7 cellular contexts compared by ENCODE assay signal in the genomic region with DNA sequence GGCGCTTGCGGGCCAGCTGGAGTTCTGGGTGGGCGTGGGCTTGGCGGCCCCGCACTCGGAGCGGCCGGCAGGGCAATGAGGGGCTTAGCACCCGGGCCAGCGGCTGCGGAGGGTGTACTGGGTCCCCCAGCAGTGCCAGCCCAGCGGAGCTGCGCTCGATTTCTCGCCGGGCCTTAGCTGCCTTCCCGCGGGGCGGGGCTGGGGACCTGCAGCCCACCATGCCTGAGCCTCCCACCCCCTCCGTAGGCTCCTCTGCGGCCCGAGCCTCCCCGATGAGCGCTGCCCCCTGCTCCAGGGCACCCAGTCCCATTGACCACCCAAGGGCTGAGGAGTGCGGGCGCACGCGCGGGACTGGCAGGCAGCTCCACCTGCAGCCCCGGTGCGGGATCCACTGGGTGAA.
DNase-seq lines count a peak whose midpoint lies in the region; ATAC-seq and TF ChIP-seq lines count a peak whose summit lies in the region.
"Not testable (repeated sequence)": the region's sequence is repeated elsewhere in the genome, so short reads cannot be mapped to it uniquely, and the experiment has no call there.

No MANE protein-coding gene starts in this region.

- intact Hi-C loops in left ventricle myocardium superior (cut with micrococcal nuclease); right lobe of liver (cut with DNase I): not testable (repeated sequence)
- intact Hi-C loops in posterior vena cava (cut with DNase I) = loop anchor here in 1 of 2 donors (5.0 kb wide), 1 partner anchor 1109 kb away; no protein-coding TSS in a partner anchor

- not testable (repeated sequence) for ATAC-seq in left ventricle myocardium superior, right lobe of liver

- DNase-seq in ELF-1 (ENCODE audit: low read depth, low spot score) (peak; percentile 69), NCI-H2227 (lab: John Stamatoyannopoulos, UW; ENCODE audit: unreplicated experiment) (peak; percentile 71), activated gamma-delta T cell (lab: John Stamatoyannopoulos, UW) (peak; percentile 9), chondrocyte (ENCODE audit: low spot score) (peak; percentile 81), left ventricle myocardium superior (peak; percentile 23), right lobe of liver (peak in 2 of 3 donors; percentile 15 to 47), posterior vena cava (ENCODE audit: low spot score) (peak; percentile 78)

- H3K27me3 ChIP-seq in right lobe of liver = not testable (repeated sequence)

- not testable (repeated sequence) for TF ChIP-seq CTCF in chondrocyte (IDR thresholded peaks at IDR 0.05); right lobe of liver (IDR thresholded peaks at IDR 0.05)

- H3K4me3 ChIP-seq in right lobe of liver = not testable (repeated sequence)

- TF ChIP-seq POLR2A in right lobe of liver (IDR thresholded peaks at IDR 0.05) = not testable (repeated sequence)

- H3K27me3 Mint-ChIP-seq in chondrocyte (ENCODE audit: low read depth) = not testable (repeated sequence)

- H3K4me1 ChIP-seq in right lobe of liver = not testable (repeated sequence)

- not testable (repeated sequence) for H3K4me1 Mint-ChIP-seq in chondrocyte (ENCODE audit: low read depth)

- H3K27ac ChIP-seq in right lobe of liver = not testable (repeated sequence)

- not testable (repeated sequence) for H3K36me3 ChIP-seq in right lobe of liver

- not testable (repeated sequence) for H3K9me3 Mint-ChIP-seq in chondrocyte (ENCODE audit: low read depth)

- not testable (repeated sequence) for H3K36me3 Mint-ChIP-seq in chondrocyte (ENCODE audit: low read depth)

- WGBS in right lobe of liver (ENCODE audit: insufficient coverage, low coverage, low lambda C conversion rate, missing lambda C conversion rate) = 100% methylated on average over 4 of the region's 31 CpGs

- H3K4me3 Mint-ChIP-seq in chondrocyte (ENCODE audit: unreplicated experiment) = not testable (repeated sequence)

- H3K27ac Mint-ChIP-seq in chondrocyte (ENCODE audit: unreplicated experiment) = not testable (repeated sequence)

- H3K9me3 ChIP-seq in right lobe of liver = not testable (repeated sequence)

Comparison
In these comparisons a context has a peak if more than half of its experiments do, and no peak if none do; other contexts are left out.
1. DNase-seq: peak in every context shown above with its lines; median percentile 81 in chondrocyte; 78 in posterior vena cava; 71 in NCI-H2227; 69 in ELF-1; 31 in right lobe of liver; 23 in left ventricle myocardium superior; 9 in activated gamma-delta T cell.